Comparison of ENCODE assay signal across 21 cellular contexts in genomic region chr3:72260590-72260914, GRCh38.
"Had no signal": no experiment of that assay in that cellular context is flagged by ENCODE, and none has a peak within 500 bp of the region (broad histone marks: within the 10 kb centered on the region; RNA-seq: fewer than 3 reads in every experiment).

No MANE protein-coding gene starts in this region.

- H3K27ac ChIP-seq: breast epithelium, heart left ventricle, neutrophil, right lobe of liver, skin epidermis, suprapubic skin, tibial nerve had no signal

- H3K36me3 ChIP-seq: breast epithelium, heart left ventricle, neutrophil, right lobe of liver, suprapubic skin, tibial nerve had no signal

- H3K9me3 Mint-ChIP-seq: endodermal cell; immature natural killer cell; nephron; stimulated activated memory B cell treated with anti-CD40 and anti-IgM and Interleukin-4, amounts not matched to agents 10 μg/mL and 1 μg/mL and 100 μg/mL, for 72 hours had no signal

- H3K27me3 Mint-ChIP-seq: activated CD4-positive, alpha-beta T cell treated with anti-CD3 and anti-CD28 coated beads, Interleukin-2, amount 10 ng/mL, durations not matched to agents 24 days and 14 days had no signal

- H3K4me3 Mint-ChIP-seq: activated CD4-positive, alpha-beta T cell treated with anti-CD3 and anti-CD28 coated beads, Interleukin-2, amount 10 ng/mL, durations not matched to agents 24 days and 14 days; activated CD8-positive, alpha-beta T cell treated with anti-CD3 and anti-CD28 coated beads for 36 hours; activated T-helper 1 cell treated with anti-CD3 and anti-CD28 coated beads, Interleukin-12 subunit alpha, Interleukin-12 subunit beta, Interleukin-2, Interleukin-4 antibody, amounts not matched to agents 30 ng/mL and 10 ng/mL and 1 ng/mL, durations not matched to agents 14 hours and 24 hours and 36 hours; endodermal cell; immature natural killer cell; nephron; stimulated activated memory B cell treated with anti-CD40 and anti-IgM and Interleukin-4, amounts not matched to agents 10 μg/mL and 1 μg/mL and 100 μg/mL, for 72 hours had no signal

- H3K9me3 ChIP-seq: breast epithelium, neutrophil, right lobe of liver, suprapubic skin, tibial nerve had no signal

- H3K27ac Mint-ChIP-seq: endodermal cell; immature natural killer cell; stimulated activated memory B cell treated with anti-CD40 and anti-IgM and Interleukin-4, amounts not matched to agents 10 μg/mL and 1 μg/mL and 100 μg/mL, for 72 hours had no signal

- H3K4me3 ChIP-seq: breast epithelium, heart left ventricle, right lobe of liver, skin epidermis, suprapubic skin, tibial nerve had no signal

- H3K36me3 Mint-ChIP-seq: immature natural killer cell; stimulated activated memory B cell treated with anti-CD40 and anti-IgM and Interleukin-4, amounts not matched to agents 10 μg/mL and 1 μg/mL and 100 μg/mL, for 72 hours had no signal

- H3K27me3 ChIP-seq: breast epithelium, heart left ventricle, neutrophil, right lobe of liver, suprapubic skin, tibial nerve had no signal

- DNase-seq: activated CD4-positive, alpha-beta T cell treated with anti-CD3 and anti-CD28 coated beads, Interleukin-2, amount 10 ng/mL, durations not matched to agents 24 days and 14 days; activated CD4-positive, CD25-positive, alpha-beta regulatory T cell; activated naive CD4-positive, alpha-beta T cell; central memory CD4-positive, alpha-beta T cell; heart left ventricle; immature natural killer cell; kidney; left colon; right lobe of liver; stimulated activated CD4-positive, alpha-beta T cell treated with anti-CD3 and anti-CD28 coated beads, Interleukin-12 subunit alpha, Interleukin-12 subunit beta, amount 100 ng/mL, for 4 hours had no signal

- ATAC-seq: esophagus mucosa, heart left ventricle, left colon, right lobe of liver had no signal
